ENCODE assay signal across 8 cellular contexts in the genomic region with DNA sequence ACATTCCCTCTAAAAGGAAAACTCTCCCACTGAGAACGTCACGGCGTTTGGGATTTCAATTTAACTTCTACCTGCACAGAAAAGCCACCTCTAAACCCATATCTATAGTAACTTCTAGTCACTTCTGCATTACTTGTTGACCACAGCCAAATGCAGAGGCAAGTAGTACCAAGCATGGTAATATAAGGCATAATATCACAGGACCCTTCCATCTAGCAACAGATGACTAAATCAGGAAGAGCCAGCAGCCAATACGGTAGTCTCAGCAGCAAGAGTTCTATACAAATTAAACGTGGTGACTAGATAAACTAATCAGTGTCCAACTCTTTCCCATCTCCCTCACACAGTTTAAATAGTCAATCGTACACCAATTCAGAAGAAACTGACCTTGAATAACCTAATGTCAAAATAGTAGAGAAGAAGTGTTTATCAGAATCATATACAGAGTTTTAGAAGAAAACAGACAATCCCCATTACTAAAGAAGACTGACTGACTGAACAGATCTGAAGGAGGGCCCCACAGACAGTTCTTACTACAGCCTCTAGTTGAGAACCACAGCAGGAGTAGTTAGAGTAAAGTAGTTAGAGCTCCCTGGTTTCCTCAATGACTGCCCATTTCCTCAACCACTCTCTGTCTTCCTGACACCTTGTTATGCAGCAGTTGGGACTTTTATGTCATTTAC. TPM values are rescaled to one million over a fixed set of nuclear protein-coding genes. Genes with fewer than 3 reads are reported as not detected.
DNase-seq lines count a peak whose midpoint lies in the region; ATAC-seq, FAIRE-seq and TF ChIP-seq lines count a peak whose summit lies in the region.

No MANE protein-coding gene starts in this region.

- no peak for TF ChIP-seq CTCF in GM10266 (IDR thresholded peaks at IDR 0.05; ENCODE audit: control insufficient read depth, insufficient read depth, low read depth, missing control alignments)

- intact Hi-C loops in posterior vena cava (cut with DNase I) = no loop called here

- DNase-seq in GM10266 (ENCODE audit: extremely low spot score) (peak; percentile 73), immature natural killer cell (peak; percentile 29 to 33 (median 31)), EL (no peak), posterior vena cava (ENCODE audit: low spot score) (no peak), C1 segment of cervical spinal cord (lab: John Stamatoyannopoulos, UW) (no peak)

- peak overlapping the region in 3 of 5 donors; percentile 3 to 27 (median 14) for H3K4me3 Mint-ChIP-seq in immature natural killer cell

- H3K27me3 Mint-ChIP-seq in immature natural killer cell (ENCODE audit: low read depth in 3 of 3) = peaks cover 0 to 1% (median 0%) of the 10 kb centered on the region in 3 donors

- peaks cover 23 to 53% of the 10 kb centered on the region in 2 donors for H3K4me1 Mint-ChIP-seq in immature natural killer cell

- H3K27ac Mint-ChIP-seq in immature natural killer cell = peak overlapping the region; percentile 56 to 86 (median 72)

- ATAC-seq in GM19468 (IDR thresholded peaks at IDR 0.05; ENCODE audit: extremely low read depth, unreplicated experiment) (peak; percentile 84), HG03439 (IDR thresholded peaks at IDR 0.05; ENCODE audit: unreplicated experiment) (peak; percentile 99)

- H3K36me3 Mint-ChIP-seq in immature natural killer cell = no peaks in the 10 kb centered on the region

- peak; percentile 85 for FAIRE-seq in TTC549 (lab: Jason Lieb, UNC)

- peaks cover 0 to 1% (median 0%) of the 10 kb centered on the region in 6 donors for H3K9me3 Mint-ChIP-seq in immature natural killer cell

RNA-seq across cellular contexts. Expression of a gene that starts 30.0 kb away (rescaled TPM):
- 10 to 100 TPM; 32.8 to 49.1 (median 35.6) TPM for polyA plus RNA-seq in immature natural killer cell
- total RNA-seq in posterior vena cava = 10 to 100 TPM; 33.5 to 44.7 TPM

RNA-seq across cellular contexts. Expression of a gene that starts 58.8 kb away (rescaled TPM):
- polyA plus RNA-seq in immature natural killer cell = 100 to 1,000 TPM; 130 to 163 (median 160) TPM
- 10 to 100 TPM; 41.6 to 45.5 TPM for total RNA-seq in posterior vena cava

Comparison
In these comparisons a context has a peak if more than half of its experiments do, and no peak if none do; other contexts are left out.
1. DNase-seq: peak in GM10266 (single experiment) and immature natural killer cell (3 of 3); none in EL (single experiment), posterior vena cava (single experiment) and C1 segment of cervical spinal cord (0 of 14).